12 cellular contexts compared by ENCODE assay signal in the genomic region with DNA sequence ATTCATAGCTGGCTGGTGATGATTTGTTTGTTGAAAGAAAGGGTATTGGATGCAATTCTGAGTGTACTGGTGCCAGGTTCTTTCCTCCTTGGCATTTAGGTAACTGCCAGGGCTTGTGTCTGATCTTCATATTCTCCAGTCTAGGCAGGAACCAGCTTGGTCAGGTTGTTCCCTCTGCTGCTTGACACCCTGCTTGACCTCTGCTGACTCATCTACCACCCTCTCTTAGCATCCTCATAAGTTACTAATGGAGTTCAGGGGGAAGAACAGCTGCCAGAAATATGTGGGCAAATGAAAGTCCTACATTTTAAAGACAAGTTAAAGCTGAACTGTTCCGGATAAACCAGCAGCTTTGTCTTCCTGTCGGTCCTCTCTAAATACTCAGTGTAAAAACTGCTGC.
DNase-seq lines count a peak whose midpoint lies in the region; ATAC-seq and TF ChIP-seq lines count a peak whose summit lies in the region.
"Had no signal": no experiment of that assay in that cellular context is flagged by ENCODE, and none has a peak within 500 bp of the region (broad histone marks: within the 10 kb centered on the region; RNA-seq: fewer than 3 reads in every experiment).

No MANE protein-coding gene starts in this region.

- H3K9me3 Mint-ChIP-seq in osteocyte (ENCODE audit: unreplicated experiment), result no peaks in the 10 kb centered on the region

- peaks cover 11% of the 10 kb centered on the region for H3K4me1 Mint-ChIP-seq in osteocyte (ENCODE audit: unreplicated experiment)

- H3K4me3 Mint-ChIP-seq in osteocyte (ENCODE audit: unreplicated experiment), result no peak overlapping the region
- H3K4me3 Mint-ChIP-seq: endodermal cell had no signal

- ATAC-seq in GM18870 (IDR thresholded peaks at IDR 0.05; ENCODE audit: unreplicated experiment) (peak; percentile 86), HG03354 (IDR thresholded peaks at IDR 0.05; ENCODE audit: poor library complexity, severe bottlenecking, unreplicated experiment) (peak; percentile 94)

- H3K4me1 ChIP-seq in uterus, result no peaks in the 10 kb centered on the region
- H3K4me1 ChIP-seq: pancreas had no signal

- TF ChIP-seq POLR2A in uterus (IDR thresholded peaks at IDR 0.05), result no peak

- H3K27me3 ChIP-seq in uterus (no peaks in the 10 kb centered on the region), dorsolateral prefrontal cortex (no peaks in the 10 kb centered on the region)
- H3K27me3 ChIP-seq: pancreas had no signal

- no peaks in the 10 kb centered on the region for H3K9me3 ChIP-seq in uterus
- H3K9me3 ChIP-seq: pancreas had no signal

- H3K27ac ChIP-seq in uterus, result peak overlapping the region in 1 of 2 donors; percentile 2
- H3K27ac ChIP-seq in dorsolateral prefrontal cortex, result no peak overlapping the region
- H3K27ac ChIP-seq: pancreas had no signal

- DNase-seq in astrocyte of the hippocampus (ENCODE audit: low read depth, low spot score), result peak; percentile 82
- DNase-seq in osteocyte (ENCODE audit: extremely low spot score, unreplicated experiment), result no peak
- DNase-seq in NCI-H146 (lab: John Stamatoyannopoulos, UW), result no peak
- DNase-seq in central memory CD4-positive, alpha-beta T cell, result no peak
- no peak for DNase-seq in uterus
- DNase-seq in dorsolateral prefrontal cortex, result no peak
- DNase-seq: endodermal cell; NCI-H1092; pancreas; stimulated activated naive CD4-positive, alpha-beta T cell treated with Interleukin-2 at 50 U/mL for 16 hours had no signal

- peak overlapping the region; percentile 52 for H3K27ac Mint-ChIP-seq in osteocyte (ENCODE audit: unreplicated experiment)
- H3K27ac Mint-ChIP-seq: endodermal cell had no signal

- no peaks in the 10 kb centered on the region for H3K36me3 ChIP-seq in uterus
- H3K36me3 ChIP-seq: pancreas had no signal

- intact Hi-C loops in uterus (cut with DNase I; ENCODE audit: low total_unique reads) (no loop called here), dorsolateral prefrontal cortex (cut with DNase I) (no loop called here)

- H3K4me3 ChIP-seq in uterus (no peak overlapping the region), dorsolateral prefrontal cortex (no peak overlapping the region)
- H3K4me3 ChIP-seq: pancreas had no signal

- TF ChIP-seq CTCF in osteocyte (IDR thresholded peaks at IDR 0.05), result no peak
- no peak for TF ChIP-seq CTCF in uterus (IDR thresholded peaks at IDR 0.05)
- no peak for TF ChIP-seq CTCF in dorsolateral prefrontal cortex (IDR thresholded peaks at IDR 0.05 in 54 of 56, conservative IDR thresholded peaks at IDR 0.05 in 2 of 56; ENCODE audit: low read depth in 1 of 56, partially characterized antibody in 56 of 56)

- H3K27me3 Mint-ChIP-seq in osteocyte (ENCODE audit: unreplicated experiment), result no peaks in the 10 kb centered on the region

- H3K36me3 Mint-ChIP-seq in osteocyte (ENCODE audit: unreplicated experiment), result no peaks in the 10 kb centered on the region
